In the genomic region with DNA sequence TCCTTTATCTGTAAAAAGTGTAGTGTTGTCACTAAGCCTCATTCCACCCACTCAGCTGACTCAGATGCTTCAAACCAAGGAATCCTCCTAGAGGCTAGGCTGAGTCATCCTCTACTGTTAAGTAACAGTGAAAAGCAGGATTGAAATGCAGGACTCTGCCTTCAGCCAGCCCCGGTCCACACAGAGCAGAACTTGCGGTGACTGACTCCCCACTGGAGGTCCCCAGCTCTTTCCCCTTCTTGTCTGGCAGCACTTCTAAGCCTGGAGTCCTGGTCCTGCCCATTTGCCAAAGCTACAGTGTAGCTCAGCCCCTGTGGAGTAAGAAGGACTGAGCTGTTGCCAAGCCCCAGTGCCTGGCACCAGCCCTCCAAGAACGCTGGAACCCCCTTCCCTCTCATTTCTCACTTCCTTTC, we compare ENCODE assay signal across 8 cellular contexts. TPM values are rescaled to one million over a fixed set of nuclear protein-coding genes. Genes with fewer than 3 reads are reported as not detected.
DNase-seq lines count a peak whose midpoint lies in the region; ATAC-seq lines count a peak whose summit lies in the region.

No MANE protein-coding gene starts in this region.

- H3K27me3 Mint-ChIP-seq in dendritic cell treated with granulocyte-macrophage colony-stimulating factor and Interleukin-4, amounts not matched to agents 40 ng/mL and 50 ng/mL, for 4 days, result no peaks in the 10 kb centered on the region

- H3K27me3 ChIP-seq in mucosa of rectum (ENCODE audit: control insufficient read depth in 2 of 2, insufficient read depth in 2 of 2, low read length in 2 of 2), result no peaks in the 10 kb centered on the region
- H3K27me3 ChIP-seq in aorta (ENCODE audit: control insufficient read depth in 1 of 2, insufficient read depth in 2 of 2, low read length in 1 of 2), result no peaks in the 10 kb centered on the region

- no peaks in the 10 kb centered on the region for H3K9me3 ChIP-seq in mucosa of rectum (ENCODE audit: control insufficient read depth in 2 of 2, low read length in 2 of 2)
- no peaks in the 10 kb centered on the region for H3K9me3 ChIP-seq in aorta (ENCODE audit: control insufficient read depth, low read length)

- H3K27ac Mint-ChIP-seq in dendritic cell treated with granulocyte-macrophage colony-stimulating factor and Interleukin-4, amounts not matched to agents 40 ng/mL and 50 ng/mL, for 4 days, result peak overlapping the region; percentile 71

- DNase-seq in GF-D8 (lab: John Stamatoyannopoulos, UW) (peak; percentile 60), RPMI7951 (ENCODE audit: low read depth) (peak; percentile 92), aorta (peak in 1 of 2 donors; percentile 74), mucosa of gallbladder (ENCODE audit: low spot score) (no peak), NCI-H2081 (lab: John Stamatoyannopoulos, UW) (no peak)

- WGBS in aorta, 2 donors, result 2 to 3% methylated on average over 3 of the region's 3 CpGs

- peaks cover 11% of the 10 kb centered on the region for H3K9me3 Mint-ChIP-seq in dendritic cell treated with granulocyte-macrophage colony-stimulating factor and Interleukin-4, amounts not matched to agents 40 ng/mL and 50 ng/mL, for 4 days

- H3K4me3 Mint-ChIP-seq in dendritic cell treated with granulocyte-macrophage colony-stimulating factor and Interleukin-4, amounts not matched to agents 40 ng/mL and 50 ng/mL, for 4 days, result peak overlapping the region; percentile 67

- H3K36me3 ChIP-seq in mucosa of rectum (ENCODE audit: control insufficient read depth in 2 of 2, insufficient read depth in 2 of 2, low read length in 2 of 2), result no peaks in the 10 kb centered on the region
- no peaks in the 10 kb centered on the region for H3K36me3 ChIP-seq in aorta (ENCODE audit: control insufficient read depth in 1 of 2, insufficient read depth in 2 of 2, low read length in 1 of 2)

- peaks cover 16% of the 10 kb centered on the region for H3K36me3 Mint-ChIP-seq in dendritic cell treated with granulocyte-macrophage colony-stimulating factor and Interleukin-4, amounts not matched to agents 40 ng/mL and 50 ng/mL, for 4 days (ENCODE audit: low read depth)

- peaks cover 90% of the 10 kb centered on the region for H3K4me1 Mint-ChIP-seq in dendritic cell treated with granulocyte-macrophage colony-stimulating factor and Interleukin-4, amounts not matched to agents 40 ng/mL and 50 ng/mL, for 4 days (ENCODE audit: low read depth)

- intact Hi-C loops in dendritic cell treated with granulocyte-macrophage colony-stimulating factor and Interleukin-4, amounts not matched to agents 40 ng/mL and 50 ng/mL, for 4 days (cut with micrococcal nuclease), result loop anchor here (5.0 kb wide), 1 partner anchor 46 kb away; no protein-coding TSS in a partner anchor
- intact Hi-C loops in aorta (cut with DNase I), result loop anchor here in 1 of 2 donors (5.0 kb wide), 1 partner anchor 106 kb away; no protein-coding TSS in a partner anchor

- peak overlapping the region in 1 of 2 donors; percentile 27 for H3K9ac ChIP-seq in mucosa of rectum (ENCODE audit: low read depth in 1 of 2, low read length in 2 of 2)

- ATAC-seq in aorta (ENCODE audit: low FRiP score) (peak; percentile 71), HG02973 (IDR thresholded peaks at IDR 0.05; ENCODE audit: unreplicated experiment) (no peak)

- H3K4me3 ChIP-seq in mucosa of rectum (ENCODE audit: low read length in 2 of 2), result peak overlapping the region in 1 of 2 donors; percentile 58
- H3K4me3 ChIP-seq in aorta (ENCODE audit: low read length in 2 of 2), result no peak overlapping the region

- H3K4me1 ChIP-seq in mucosa of rectum (ENCODE audit: control insufficient read depth in 2 of 2, insufficient read depth in 2 of 2, low read length in 2 of 2) (peaks cover 0 to 4% of the 10 kb centered on the region in 2 donors), aorta (ENCODE audit: control insufficient read depth in 1 of 2, insufficient read depth in 2 of 2, low read length in 2 of 2) (peaks cover 2 to 3% of the 10 kb centered on the region in 2 donors)

- H3K27ac ChIP-seq in mucosa of rectum (ENCODE audit: low read depth in 2 of 2, low read length in 2 of 2) (peak overlapping the region; percentile 23 to 38), aorta (ENCODE audit: low read depth in 1 of 2, low read length in 2 of 2) (no peak overlapping the region)

RNA-seq across cellular contexts. Expression of gene RAB7B, which starts 1.7 kb away (rescaled TPM):
- total RNA-seq in RPMI7951 (2014; rRNA removed; shearing (Covaris generic)), result 0.96 and 0.98 TPM in 2 replicates
- total RNA-seq in aorta, result 10 to 100 TPM in 1 of 2 donors, 1 to 10 TPM in 1; 1.7 to 11.4 TPM
- 1 to 10 TPM; 2.5 to 7.9 TPM for polyA plus RNA-seq in aorta
- total RNA-seq in mucosa of gallbladder, result 18.7 TPM

RNA-seq across cellular contexts. Expression of gene CTSE, which starts 22.2 kb away (rescaled TPM):
- total RNA-seq in RPMI7951 (2014; rRNA removed; shearing (Covaris generic)), result 0.60 TPM in 1 of 2 replicates, not detected in the other
- total RNA-seq in aorta (under 1 TPM in 1 of 2 donors, not detected in 1; 0.69 TPM), mucosa of gallbladder (105 TPM)
- polyA plus RNA-seq in aorta, result 10 to 100 TPM in 1 of 2 donors, under 1 TPM in 1; 0.26 to 18.9 TPM

RNA-seq across cellular contexts. Expression of gene RHEX, which starts 51.5 kb away (rescaled TPM):
- not detected in 2 replicates for total RNA-seq in RPMI7951 (2014; rRNA removed; shearing (Covaris generic))
- total RNA-seq in aorta, result 1 to 10 TPM in 1 of 2 donors, under 1 TPM in 1; 0.84 to 3.3 TPM
- not detected for polyA plus RNA-seq in aorta
- 11.3 TPM for total RNA-seq in mucosa of gallbladder

RNA-seq across cellular contexts. Expression of gene SLC26A9, which starts 58.2 kb away (rescaled TPM):
- total RNA-seq in RPMI7951 (2014; rRNA removed; shearing (Covaris generic)), result under 0.01 TPM in 1 of 2 replicates, not detected in the other
- total RNA-seq in aorta, result under 1 TPM in 1 of 2 donors, not detected in 1; 0.18 TPM
- under 1 TPM; 0.13 to 0.18 TPM for polyA plus RNA-seq in aorta
- total RNA-seq in mucosa of gallbladder, result 1.3 TPM

Comparison
In these comparisons a context has a peak if more than half of its experiments do, and no peak if none do; other contexts are left out.
1. DNase-seq: peak in GF-D8 (single experiment) and RPMI7951 (single experiment); none in mucosa of gallbladder (single experiment) and NCI-H2081 (0 of 2).
2. H3K27ac ChIP-seq: peak in mucosa of rectum (2 of 2); none in aorta (0 of 2).
3. RNA of gene CTSE, which starts 22.2 kb away (total RNA-seq): 105 TPM in mucosa of gallbladder (single experiment); 0.69 TPM in aorta and 0.60 TPM in RPMI7951; every median in the first group is over 10 times any median in the second.